Comparison of ENCODE assay signal across 15 cellular contexts in genomic region chr11:114426280-114426679, GRCh38. TPM values are rescaled to one million over a fixed set of nuclear protein-coding genes. Genes with fewer than 3 reads are reported as not detected.
DNase-seq lines count a peak whose midpoint lies in the region; ATAC-seq, FAIRE-seq and TF ChIP-seq lines count a peak whose summit lies in the region.
"Had no signal": no experiment of that assay in that cellular context is flagged by ENCODE, and none has a peak within 500 bp of the region (broad histone marks: within the 10 kb centered on the region; RNA-seq: fewer than 3 reads in every experiment).

No MANE protein-coding gene starts in this region.

- in situ Hi-C loops in HepG2 (cut with HindIII; ENCODE audit: extremely low pct_ligation_motif_present, low pct_unique_long_range_greater_than_20kb) (no loop called here), mammary epithelial cell (cut with MboI; ENCODE audit: low sequenced_read_pairs in 2 of 2) (no loop called here)

- no peaks in the 10 kb centered on the region for H3K36me3 ChIP-seq in right lobe of liver
- no peaks in the 10 kb centered on the region for H3K36me3 ChIP-seq in HepG2 (replicated peaks in 1 of 2; ENCODE audit: control insufficient read depth in 1 of 2, insufficient read depth in 2 of 2, low read length in 2 of 2)
- no peaks in the 10 kb centered on the region for H3K36me3 ChIP-seq in mammary epithelial cell (ENCODE audit: insufficient read depth, low read length)

- DNase-seq in right lobe of liver (peak in 1 of 3 donors; percentile 56), HepG2 (ENCODE audit: low spot score) (no peak), mammary epithelial cell (peak; percentile 40), left lobe of liver (ENCODE audit: low spot score) (peak; percentile 48), superior temporal gyrus (ENCODE audit: extremely low spot score) (no peak), H54 (ENCODE audit: insufficient read length, low spot score) (no peak), coronary artery (ENCODE audit: low spot score) (no peak)
- DNase-seq: C1 segment of cervical spinal cord; Calu3; CD4-positive, alpha-beta T cell; DMS 273 treated with DMSO at 0.1 percent for 48 hours; H7 had no signal

- FAIRE-seq in HepG2 (lab: Jason Lieb, UNC) (no peak), H54 (lab: Jason Lieb, UNC) (no peak)
- FAIRE-seq: A204.1, GM12878, GM19239 had no signal

- 80% methylated on average over 1 of the region's 4 CpGs for WGBS in right lobe of liver (ENCODE audit: insufficient coverage, low coverage, low lambda C conversion rate, missing lambda C conversion rate)
- 83% methylated on average over 2 of the region's 4 CpGs for WGBS in HepG2 (ENCODE audit: low lambda C conversion rate)
- 93% methylated on average over 3 of the region's 4 CpGs for WGBS in mammary epithelial cell (ENCODE audit: low coverage, missing lambda C conversion rate)

- ATAC-seq in right lobe of liver, result peak in 3 of 4 donors; percentile 20 to 54 (median 42)
- ATAC-seq in HepG2, result no peak
- peak; percentile 80 for ATAC-seq in left lobe of liver
- ATAC-seq: GM12878 had no signal

- H3K9me3 ChIP-seq in right lobe of liver, result no peaks in the 10 kb centered on the region
- no peaks in the 10 kb centered on the region for H3K9me3 ChIP-seq in HepG2 (ENCODE audit: low read length)
- H3K9me3 ChIP-seq in mammary epithelial cell (replicated peaks; ENCODE audit: insufficient read depth, low read length), result no peaks in the 10 kb centered on the region

- H3K4me2 ChIP-seq in HepG2 (ENCODE audit: low read depth, low read length) (no peak overlapping the region), mammary epithelial cell (ENCODE audit: insufficient read depth, low read depth, low read length) (no peak overlapping the region)

- dilution Hi-C loops in mammary epithelial cell (cut with HindIII; ENCODE audit: low sequenced_read_pairs), result no loop called here

- H4K20me1 ChIP-seq in HepG2 (ENCODE audit: insufficient read depth, low read length), result no peaks in the 10 kb centered on the region
- no peaks in the 10 kb centered on the region for H4K20me1 ChIP-seq in mammary epithelial cell (ENCODE audit: insufficient read depth, low read length)

- BruUV-seq in HepG2 (replicated peaks; lab: Mats Ljungman, UMichigan) (no TSS peak), mammary epithelial cell (replicated peaks; lab: Mats Ljungman, UMichigan) (no TSS peak)

- H3K79me2 ChIP-seq in HepG2 (ENCODE audit: insufficient read depth, low read length) (no peaks in the 10 kb centered on the region), mammary epithelial cell (ENCODE audit: insufficient read depth, low read length) (no peaks in the 10 kb centered on the region)

- TF ChIP-seq POLR2A in right lobe of liver (IDR thresholded peaks at IDR 0.05), result no peak
- no peak for TF ChIP-seq POLR2A in HepG2 (IDR thresholded peaks at IDR 0.05; ENCODE audit: insufficient read depth in 1 of 2, low read depth in 2 of 2, low read length in 2 of 2)
- TF ChIP-seq POLR2A in H54 (IDR thresholded peaks at IDR 0.05; ENCODE audit: low read depth, low read length), result no peak

- H3K27ac ChIP-seq in right lobe of liver (no peak overlapping the region), HepG2 (ENCODE audit: extremely low read length, insufficient read depth, low read length) (no peak overlapping the region), mammary epithelial cell (ENCODE audit: insufficient read depth, low read depth, low read length) (no peak overlapping the region), coronary artery (no peak overlapping the region)

- H3K27me3 ChIP-seq in right lobe of liver (no peaks in the 10 kb centered on the region), HepG2 (ENCODE audit: control insufficient read depth in 1 of 2, insufficient read depth in 2 of 2, low read length in 2 of 2) (no peaks in the 10 kb centered on the region), mammary epithelial cell (ENCODE audit: insufficient read depth, low read length) (no peaks in the 10 kb centered on the region)

- TF ChIP-seq RAD21 in HepG2 (CRISPR knock-in tag; IDR thresholded peaks at IDR 0.05), result no peak

- CTCF ChIA-PET in HepG2 (lab: Yijun Ruan, JAX; ENCODE audit: low intra/inter-chr PET ratio, low total read pairs) (no interaction called here), mammary epithelial cell (lab: Charles Lee; ENCODE audit: low non-redundant PET) (no interaction called here)

- TF ChIP-seq CTCF in right lobe of liver (IDR thresholded peaks at IDR 0.05) (no peak), HepG2 (CRISPR knock-in tag; IDR thresholded peaks at IDR 0.05) (no peak), mammary epithelial cell (conservative IDR thresholded peaks at IDR 0.05 in 1 of 2, IDR thresholded peaks at IDR 0.05 in 1 of 2; ENCODE audit: extremely low read depth in 1 of 2, insufficient read depth in 1 of 2, low read depth in 1 of 2, low read length in 2 of 2) (no peak), coronary artery (IDR thresholded peaks at IDR 0.05) (no peak)

- no peak overlapping the region for H2AFZ ChIP-seq in HepG2 (ENCODE audit: low read length)
- H2AFZ ChIP-seq in mammary epithelial cell (ENCODE audit: low read depth, low read length), result peak overlapping the region; percentile 75

- no peak overlapping the region for H3K4me3 ChIP-seq in right lobe of liver
- H3K4me3 ChIP-seq in HepG2 (replicated peaks in 1 of 3; ENCODE audit: insufficient read depth in 1 of 3, low read depth in 2 of 3, low read length in 3 of 3), result no peak overlapping the region
- H3K4me3 ChIP-seq in mammary epithelial cell (replicated peaks in 1 of 3; ENCODE audit: insufficient read depth in 1 of 3, low read depth in 2 of 3, low read length in 3 of 3), result no peak overlapping the region
- H3K4me3 ChIP-seq in coronary artery, result no peak overlapping the region
- H3K4me3 ChIP-seq: GM12878 had no signal

- H3K9ac ChIP-seq in HepG2 (ENCODE audit: insufficient read depth, low read depth, low read length) (no peak overlapping the region), mammary epithelial cell (ENCODE audit: insufficient read depth, low read length) (no peak overlapping the region)

- intact Hi-C loops in right lobe of liver (cut with DNase I), result no loop called here
- intact Hi-C loops in HepG2 (cut with micrococcal nuclease; ENCODE audit: unreplicated experiment), result no loop called here
- intact Hi-C loops in mammary epithelial cell (cut with micrococcal nuclease), result no loop called here

- POLR2A ChIA-PET in HepG2 (lab: Yijun Ruan, JAX), result no interaction called here

- H3K4me1 ChIP-seq in right lobe of liver (no peaks in the 10 kb centered on the region), HepG2 (ENCODE audit: insufficient read depth, low read length) (no peaks in the 10 kb centered on the region), mammary epithelial cell (ENCODE audit: insufficient read depth, low read length) (peaks cover 7% of the 10 kb centered on the region)

- TF ChIP-seq EP300 in HepG2 (IDR thresholded peaks at IDR 0.05; ENCODE audit: low read depth in 2 of 2, low read length in 2 of 2) (no peak), HepG2 (CRISPR knock-in tag; IDR thresholded peaks at IDR 0.05; ENCODE audit: borderline replicate concordance) (no peak)

RNA-seq across cellular contexts. Expression of gene REXO2, which starts 13.0 kb away (rescaled TPM):
- total RNA-seq in right lobe of liver (10 to 100 TPM; 25.8 to 73.9 (median 37.0) TPM), HepG2 (2016; rRNA removed; fragmentation: Illumina TruSeq; extraction: Trizol) (104 and 111 TPM in 2 replicates), mammary epithelial cell (100 to 1,000 TPM; 119 to 180 TPM), left lobe of liver (23.6 TPM)
- 32.0 and 35.0 TPM in 2 replicates for total RNA-seq in HepG2 (2016; cell fraction: cytosol; rRNA removed; fragmentation: Illumina TruSeq; extraction: Trizol; ENCODE audit: low read depth)
- 102 and 115 TPM in 2 replicates for total RNA-seq in HepG2 (2016; cell fraction: insoluble cytoplasmic fraction; rRNA removed; fragmentation: Illumina TruSeq; extraction: Trizol)
- total RNA-seq in HepG2 (2016; cell fraction: membrane; rRNA removed; fragmentation: Illumina TruSeq; extraction: Trizol), result 54.9 and 60.7 TPM in 2 replicates
- 62.8 and 72.9 TPM in 2 replicates for total RNA-seq in HepG2 (2016; cell fraction: nucleus; rRNA removed; fragmentation: Illumina TruSeq; extraction: Trizol)
- polyA plus RNA-seq in HepG2 (2011; rRNA removed) (79.6 and 95.6 TPM in 2 replicates), mammary epithelial cell (234 TPM)
- polyA plus RNA-seq in HepG2 (2011; cell fraction: cytosol; rRNA removed), result 69.5 and 84.2 TPM in 2 replicates
- polyA plus RNA-seq in HepG2 (2011; cell fraction: nucleus; rRNA removed), result 66.3 and 74.0 TPM in 2 replicates
- polyA plus RNA-seq in HepG2 (2012), result 58.5 TPM in 2 replicates
- polyA plus RNA-seq in HepG2 (2016; cell fraction: cytosol; fragmentation: Illumina TruSeq; extraction: Trizol; ENCODE audit: low read depth), result 25.3 and 31.4 TPM in 2 replicates
- polyA plus RNA-seq in HepG2 (2016; cell fraction: insoluble cytoplasmic fraction; fragmentation: Illumina TruSeq; extraction: Trizol; ENCODE audit: low read depth), result 99.0 and 102 TPM in 2 replicates
- polyA plus RNA-seq in HepG2 (2016; cell fraction: membrane; fragmentation: Illumina TruSeq; extraction: Trizol; ENCODE audit: low read depth), result 35.5 and 45.8 TPM in 2 replicates
- polyA plus RNA-seq in HepG2 (2016; cell fraction: nucleus; fragmentation: Illumina TruSeq; extraction: Trizol; ENCODE audit: insufficient read depth, low read depth), result 85.7 and 105 TPM in 2 replicates
- 14.5 and 18.7 TPM in 2 replicates for polyA minus RNA-seq in HepG2 (2011; rRNA and poly(A)+ RNA removed; ENCODE audit: low replicate concordance)
- polyA minus RNA-seq in HepG2 (2011; cell fraction: cytosol; rRNA and poly(A)+ RNA removed), result 20.2 and 23.3 TPM in 2 replicates
- polyA minus RNA-seq in HepG2 (2011; cell fraction: nucleus; rRNA and poly(A)+ RNA removed), result 63.9 and 66.8 TPM in 2 replicates
- polyA minus RNA-seq in mammary epithelial cell, result 82.8 TPM

RNA-seq across cellular contexts. Expression of gene RBM7, which starts 25.8 kb away (rescaled TPM):
- total RNA-seq in right lobe of liver (10 to 100 TPM; 10.5 to 27.3 (median 15.3) TPM), HepG2 (2016; rRNA removed; fragmentation: Illumina TruSeq; extraction: Trizol) (30.5 and 52.6 TPM in 2 replicates), mammary epithelial cell (10 to 100 TPM; 37.5 to 42.8 TPM), left lobe of liver (8.7 TPM)
- total RNA-seq in HepG2 (2016; cell fraction: cytosol; rRNA removed; fragmentation: Illumina TruSeq; extraction: Trizol; ENCODE audit: low read depth), result 10.4 and 12.4 TPM in 2 replicates
- total RNA-seq in HepG2 (2016; cell fraction: insoluble cytoplasmic fraction; rRNA removed; fragmentation: Illumina TruSeq; extraction: Trizol), result 30.6 and 50.0 TPM in 2 replicates
- 29.5 and 33.1 TPM in 2 replicates for total RNA-seq in HepG2 (2016; cell fraction: membrane; rRNA removed; fragmentation: Illumina TruSeq; extraction: Trizol)
- 22.1 and 24.3 TPM in 2 replicates for total RNA-seq in HepG2 (2016; cell fraction: nucleus; rRNA removed; fragmentation: Illumina TruSeq; extraction: Trizol)
- polyA plus RNA-seq in HepG2 (2011; rRNA removed) (32.2 and 32.3 TPM in 2 replicates), mammary epithelial cell (20.3 TPM)
- 19.1 and 25.0 TPM in 2 replicates for polyA plus RNA-seq in HepG2 (2011; cell fraction: cytosol; rRNA removed)
- 6.3 and 9.4 TPM in 2 replicates for polyA plus RNA-seq in HepG2 (2011; cell fraction: nucleus; rRNA removed)
- 34.5 and 46.3 TPM in 2 replicates for polyA plus RNA-seq in HepG2 (2012)
- polyA plus RNA-seq in HepG2 (2016; cell fraction: cytosol; fragmentation: Illumina TruSeq; extraction: Trizol; ENCODE audit: low read depth), result 7.5 and 7.8 TPM in 2 replicates
- 50.2 and 59.9 TPM in 2 replicates for polyA plus RNA-seq in HepG2 (2016; cell fraction: insoluble cytoplasmic fraction; fragmentation: Illumina TruSeq; extraction: Trizol; ENCODE audit: low read depth)
- 16.8 and 21.0 TPM in 2 replicates for polyA plus RNA-seq in HepG2 (2016; cell fraction: membrane; fragmentation: Illumina TruSeq; extraction: Trizol; ENCODE audit: low read depth)
- 19.2 and 19.9 TPM in 2 replicates for polyA plus RNA-seq in HepG2 (2016; cell fraction: nucleus; fragmentation: Illumina TruSeq; extraction: Trizol; ENCODE audit: insufficient read depth, low read depth)
- 30.6 and 47.3 TPM in 2 replicates for polyA minus RNA-seq in HepG2 (2011; rRNA and poly(A)+ RNA removed; ENCODE audit: low replicate concordance)
- polyA minus RNA-seq in HepG2 (2011; cell fraction: cytosol; rRNA and poly(A)+ RNA removed), result 44.6 and 63.7 TPM in 2 replicates
- polyA minus RNA-seq in HepG2 (2011; cell fraction: nucleus; rRNA and poly(A)+ RNA removed), result 42.2 and 63.9 TPM in 2 replicates
- 4.3 TPM for polyA minus RNA-seq in mammary epithelial cell

RNA-seq across cellular contexts. Expression of gene C11orf71, which starts 26.0 kb away (rescaled TPM):
- total RNA-seq in right lobe of liver (10 to 100 TPM in 3 of 6 experiments, 1 to 10 TPM in 3; 4.9 to 13.4 (median 8.6) TPM), HepG2 (2016; rRNA removed; fragmentation: Illumina TruSeq; extraction: Trizol) (7.1 and 9.4 TPM in 2 replicates), mammary epithelial cell (1 to 10 TPM; 1.2 to 2.0 TPM), left lobe of liver (11.9 TPM)
- 7.4 and 8.2 TPM in 2 replicates for total RNA-seq in HepG2 (2016; cell fraction: cytosol; rRNA removed; fragmentation: Illumina TruSeq; extraction: Trizol; ENCODE audit: low read depth)
- 8.0 and 8.3 TPM in 2 replicates for total RNA-seq in HepG2 (2016; cell fraction: insoluble cytoplasmic fraction; rRNA removed; fragmentation: Illumina TruSeq; extraction: Trizol)
- 11.7 and 12.3 TPM in 2 replicates for total RNA-seq in HepG2 (2016; cell fraction: membrane; rRNA removed; fragmentation: Illumina TruSeq; extraction: Trizol)
- total RNA-seq in HepG2 (2016; cell fraction: nucleus; rRNA removed; fragmentation: Illumina TruSeq; extraction: Trizol), result 8.5 and 9.0 TPM in 2 replicates
- polyA plus RNA-seq in HepG2 (2011; rRNA removed) (7.8 and 9.4 TPM in 2 replicates), mammary epithelial cell (1.5 TPM)
- polyA plus RNA-seq in HepG2 (2011; cell fraction: cytosol; rRNA removed), result 7.8 and 8.4 TPM in 2 replicates
- polyA plus RNA-seq in HepG2 (2011; cell fraction: nucleus; rRNA removed), result 7.5 and 8.0 TPM in 2 replicates
- polyA plus RNA-seq in HepG2 (2012), result 5.8 and 8.7 TPM in 2 replicates
- polyA plus RNA-seq in HepG2 (2016; cell fraction: cytosol; fragmentation: Illumina TruSeq; extraction: Trizol; ENCODE audit: low read depth), result 10.7 and 11.4 TPM in 2 replicates
- polyA plus RNA-seq in HepG2 (2016; cell fraction: insoluble cytoplasmic fraction; fragmentation: Illumina TruSeq; extraction: Trizol; ENCODE audit: low read depth), result 9.7 and 10.3 TPM in 2 replicates
- polyA plus RNA-seq in HepG2 (2016; cell fraction: membrane; fragmentation: Illumina TruSeq; extraction: Trizol; ENCODE audit: low read depth), result 12.3 and 13.4 TPM in 2 replicates
- 9.5 and 9.6 TPM in 2 replicates for polyA plus RNA-seq in HepG2 (2016; cell fraction: nucleus; fragmentation: Illumina TruSeq; extraction: Trizol; ENCODE audit: insufficient read depth, low read depth)
- 7.3 and 8.6 TPM in 2 replicates for polyA minus RNA-seq in HepG2 (2011; rRNA and poly(A)+ RNA removed; ENCODE audit: low replicate concordance)
- 2.4 and 3.7 TPM in 2 replicates for polyA minus RNA-seq in HepG2 (2011; cell fraction: cytosol; rRNA and poly(A)+ RNA removed)
- 14.7 and 15.8 TPM in 2 replicates for polyA minus RNA-seq in HepG2 (2011; cell fraction: nucleus; rRNA and poly(A)+ RNA removed)
- 4.6 TPM for polyA minus RNA-seq in mammary epithelial cell

Comparison
In these comparisons a context has a peak if more than half of its experiments do, and no peak if none do; other contexts are left out.
1. DNase-seq: peak in mammary epithelial cell (single experiment) and left lobe of liver (single experiment); none in HepG2 (single experiment), superior temporal gyrus (single experiment), H54 (single experiment) and coronary artery (single experiment).